ENCODE assay signal across 1 cellular context in genomic region chr5:10786835-10787234, GRCh38.
TF ChIP-seq lines count a peak whose summit lies in the region.

No MANE protein-coding gene starts in this region.

TF ChIP-seq in IMR-90, 13 proteins besides CTCF, POLR2A, EP300 and RAD21:
- no peak for TF ChIP-seq MXI1 (IDR thresholded peaks at IDR 0.05; ENCODE audit: borderline replicate concordance, low read depth, low read length)
- no peak for TF ChIP-seq CEBPB (IDR thresholded peaks at IDR 0.05; ENCODE audit: low read depth, low read length)
- no peak for TF ChIP-seq MAZ (IDR thresholded peaks at IDR 0.05; ENCODE audit: borderline replicate concordance, low read depth, low read length)
- no peak for TF ChIP-seq MAFK (IDR thresholded peaks at IDR 0.05; ENCODE audit: low read depth, low read length)
- TF ChIP-seq, protein P1, sequence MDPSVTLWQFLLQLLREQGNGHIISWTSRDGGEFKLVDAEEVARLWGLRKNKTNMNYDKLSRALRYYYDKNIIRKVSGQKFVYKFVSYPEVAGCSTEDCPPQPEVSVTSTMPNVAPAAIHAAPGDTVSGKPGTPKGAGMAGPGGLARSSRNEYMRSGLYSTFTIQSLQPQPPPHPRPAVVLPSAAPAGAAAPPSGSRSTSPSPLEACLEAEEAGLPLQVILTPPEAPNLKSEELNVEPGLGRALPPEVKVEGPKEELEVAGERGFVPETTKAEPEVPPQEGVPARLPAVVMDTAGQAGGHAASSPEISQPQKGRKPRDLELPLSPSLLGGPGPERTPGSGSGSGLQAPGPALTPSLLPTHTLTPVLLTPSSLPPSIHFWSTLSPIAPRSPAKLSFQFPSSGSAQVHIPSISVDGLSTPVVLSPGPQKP (IDR thresholded peaks at IDR 0.05; ENCODE audit: borderline replicate concordance, low read depth, low read length), result no peak
- no peak for TF ChIP-seq RCOR1 (IDR thresholded peaks at IDR 0.05; ENCODE audit: insufficient replicate concordance, low read length)
- TF ChIP-seq CHD1 (IDR thresholded peaks at IDR 0.05; ENCODE audit: low read depth, low read length), result no peak
- no peak for TF ChIP-seq SMC3 (IDR thresholded peaks at IDR 0.05; ENCODE audit: low read depth, low read length)
- TF ChIP-seq FOS (IDR thresholded peaks at IDR 0.05; ENCODE audit: low read depth, low read length), result no peak
- TF ChIP-seq BHLHE40 (IDR thresholded peaks at IDR 0.05; ENCODE audit: low read depth, low read length), result no peak
- TF ChIP-seq, protein P2, sequence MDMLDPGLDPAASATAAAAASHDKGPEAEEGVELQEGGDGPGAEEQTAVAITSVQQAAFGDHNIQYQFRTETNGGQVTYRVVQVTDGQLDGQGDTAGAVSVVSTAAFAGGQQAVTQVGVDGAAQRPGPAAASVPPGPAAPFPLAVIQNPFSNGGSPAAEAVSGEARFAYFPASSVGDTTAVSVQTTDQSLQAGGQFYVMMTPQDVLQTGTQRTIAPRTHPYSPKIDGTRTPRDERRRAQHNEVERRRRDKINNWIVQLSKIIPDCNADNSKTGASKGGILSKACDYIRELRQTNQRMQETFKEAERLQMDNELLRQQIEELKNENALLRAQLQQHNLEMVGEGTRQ (IDR thresholded peaks at IDR 0.05; ENCODE audit: low read depth, low read length), result no peak
- TF ChIP-seq RFX5 (IDR thresholded peaks at IDR 0.05; ENCODE audit: low read depth, low read length), result no peak
- TF ChIP-seq NFE2L2 (IDR thresholded peaks at IDR 0.05; ENCODE audit: low read depth, low read length), result no peak
